8 cellular contexts compared by ENCODE assay signal in genomic region chr19:7831452-7831851, GRCh38. TPM values are rescaled to one million over a fixed set of nuclear protein-coding genes. Genes with fewer than 3 reads are reported as not detected.
DNase-seq lines count a peak whose midpoint lies in the region; TF ChIP-seq lines count a peak whose summit lies in the region.

No MANE protein-coding gene starts in this region.

- H3K27me3 ChIP-seq in OCI-LY3 (ENCODE audit: low read depth, low read length), result peaks cover 9% of the 10 kb centered on the region; the same call in 1 of the 2 replicates

- no peak overlapping the region for H3K4me2 ChIP-seq in OCI-LY3 (ENCODE audit: low read length)

- no peaks in the 10 kb centered on the region for H3K79me2 ChIP-seq in OCI-LY3 (ENCODE audit: low read length)

- TF ChIP-seq CTCF in GM12865 (IDR thresholded peaks at IDR 0.05; ENCODE audit: insufficient read depth, low read depth, low read length, missing control alignments) (peak; percentile 5), OCI-LY3 (IDR thresholded peaks at IDR 0.05; ENCODE audit: low read depth, low read length) (peak; percentile 47), epithelial cell of esophagus (IDR thresholded peaks at IDR 0.05; ENCODE audit: insufficient read depth, low read depth, low read length, missing control alignments) (peak; percentile 57)

- H3K4me3 ChIP-seq in GM12865 (ENCODE audit: low read depth, low read length), result no peak overlapping the region
- H3K4me3 ChIP-seq in OCI-LY3 (ENCODE audit: low read length), result no peak overlapping the region
- H3K4me3 ChIP-seq in epithelial cell of esophagus (ENCODE audit: low read length), result peak overlapping the region; percentile 63

- H2AFZ ChIP-seq in OCI-LY3 (ENCODE audit: low read depth, low read length), result no peak overlapping the region

- no peaks in the 10 kb centered on the region for H4K20me1 ChIP-seq in OCI-LY3 (ENCODE audit: insufficient read depth, low read length)

- no peak overlapping the region for H3K9ac ChIP-seq in OCI-LY3 (ENCODE audit: low read length)

- peaks cover 8% of the 10 kb centered on the region for H3K4me1 ChIP-seq in OCI-LY3 (ENCODE audit: low read length)

- no peaks in the 10 kb centered on the region for H3K36me3 ChIP-seq in OCI-LY3 (replicated peaks; ENCODE audit: low read depth, low read length)

- no peaks in the 10 kb centered on the region for H3K9me3 ChIP-seq in OCI-LY3 (ENCODE audit: insufficient read depth, low read length)

- DNase-seq in GM12865 (ENCODE audit: low read depth), result no peak
- peak; percentile 56 for DNase-seq in epithelial cell of esophagus (ENCODE audit: low read depth)
- peak; percentile 76 for DNase-seq in pons (ENCODE audit: low spot score)
- no peak for DNase-seq in NCI-H2107 treated with DMSO at 0.1 percent for 48 hours (lab: John Stamatoyannopoulos, UW; ENCODE audit: unreplicated experiment)
- no peak for DNase-seq in ureter (ENCODE audit: low spot score)
- DNase-seq in NCI-H128 (lab: John Stamatoyannopoulos, UW; ENCODE audit: unreplicated experiment), result no peak
- DNase-seq in DMS153 (lab: John Stamatoyannopoulos, UW), result no peak

- no peak overlapping the region for H3K27ac ChIP-seq in OCI-LY3 (ENCODE audit: low read length)

RNA-seq across cellular contexts. Expression of gene EVI5L, which starts 1.4 kb away (rescaled TPM):
- 15.9 TPM for total RNA-seq in ureter

RNA-seq across cellular contexts. Expression of gene PRR36, which starts 42.7 kb away (rescaled TPM):
- total RNA-seq in ureter, result 2.0 TPM

RNA-seq across cellular contexts. Expression of gene LRRC8E, which starts 56.9 kb away (rescaled TPM):
- total RNA-seq in ureter, result 8.5 TPM

Comparison
In these comparisons a context has a peak if more than half of its experiments do, and no peak if none do; other contexts are left out.
1. DNase-seq: peak in epithelial cell of esophagus (single experiment) and pons (single experiment); none in GM12865 (single experiment), NCI-H2107 treated with DMSO at 0.1 percent for 48 hours (single experiment), ureter (single experiment), NCI-H128 (single experiment) and DMS153 (single experiment).
2. CTCF ChIP-seq: peak in every context shown above with its lines; median percentile 57 in epithelial cell of esophagus; 47 in OCI-LY3; 5 in GM12865.